10 cellular contexts compared by ENCODE assay signal in the genomic region with DNA sequence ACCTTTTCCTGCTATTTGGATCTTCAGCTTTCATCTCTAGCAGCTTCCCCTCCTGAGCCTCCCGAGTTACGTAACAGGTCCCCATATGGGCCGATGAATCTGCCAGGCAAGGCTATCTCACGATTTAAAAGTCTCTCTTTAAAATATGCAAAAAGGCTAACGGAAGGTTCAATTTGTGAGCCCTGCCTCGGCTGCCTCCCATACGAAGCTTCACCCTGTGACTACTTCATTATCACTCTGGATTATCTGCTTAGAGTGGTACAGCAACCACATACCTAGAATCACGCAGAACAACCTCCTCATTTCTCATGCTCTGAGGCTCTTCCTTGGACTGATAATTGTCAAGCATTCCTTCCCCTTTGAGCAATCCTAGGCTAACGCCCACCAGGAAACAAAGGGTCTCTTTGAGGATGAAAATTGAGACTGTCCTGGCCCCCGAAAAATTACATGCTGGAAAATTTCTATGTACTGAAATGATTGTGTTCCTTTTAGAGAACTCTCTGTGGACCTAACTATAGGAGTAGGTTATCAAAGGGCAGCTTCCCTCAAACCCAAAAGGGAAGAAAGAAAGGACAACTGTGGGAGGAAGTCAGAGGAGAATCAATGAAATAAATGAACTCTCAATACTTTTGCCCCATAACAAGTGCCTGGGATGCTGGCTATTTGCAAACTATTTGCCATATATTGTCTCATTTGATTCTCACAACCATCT.
DNase-seq lines count a peak whose midpoint lies in the region; ATAC-seq and TF ChIP-seq lines count a peak whose summit lies in the region.
"Had no signal": no experiment of that assay in that cellular context is flagged by ENCODE, and none has a peak within 500 bp of the region (broad histone marks: within the 10 kb centered on the region; RNA-seq: fewer than 3 reads in every experiment).

No MANE protein-coding gene starts in this region.

- H3K27me3 Mint-ChIP-seq in MCF 10A (ENCODE audit: insufficient read depth, unreplicated experiment), result no peaks in the 10 kb centered on the region

- TF ChIP-seq CTCF in breast epithelium (IDR thresholded peaks at IDR 0.05) (no peak), MCF 10A (IDR thresholded peaks at IDR 0.05; ENCODE audit: unreplicated experiment) (no peak), upper lobe of left lung (IDR thresholded peaks at IDR 0.05) (no peak), stomach (IDR thresholded peaks at IDR 0.05) (no peak)

- no peaks in the 10 kb centered on the region for H3K4me1 ChIP-seq in breast epithelium
- H3K4me1 ChIP-seq in upper lobe of left lung, result peaks cover 26 to 33% (median 30%) of the 10 kb centered on the region in 4 donors
- H3K4me1 ChIP-seq in stomach, result peaks cover 0 to 32% (median 0%) of the 10 kb centered on the region in 4 donors

- intact Hi-C loops in breast epithelium (cut with DNase I; ENCODE audit: low total_unique reads) (no loop called here), MCF 10A (cut with micrococcal nuclease) (no loop called here), stomach (cut with DNase I; ENCODE audit: low total_unique reads) (no loop called here)

- no TSS peak for BruUV-seq in MCF 10A (replicated peaks; lab: Mats Ljungman, UMichigan)

- H3K36me3 Mint-ChIP-seq in MCF 10A (ENCODE audit: insufficient read depth, unreplicated experiment), result no peaks in the 10 kb centered on the region

- POLR2A ChIA-PET in MCF 10A (lab: Yijun Ruan, JAX), result no interaction called here

- no peak overlapping the region for H3K4me3 Mint-ChIP-seq in MCF 10A (ENCODE audit: unreplicated experiment)
- H3K4me3 Mint-ChIP-seq: T-helper 1 cell treated with Interleukin-12 subunit alpha and Interleukin-12 subunit beta and Interleukin-4 antibody, amounts not matched to agents 30 μg/mL and 1 μg/mL, for 36 hours had no signal

- H3K27me3 ChIP-seq in breast epithelium (no peaks in the 10 kb centered on the region), upper lobe of left lung (no peaks in the 10 kb centered on the region), stomach (no peaks in the 10 kb centered on the region)

- CTCF ChIA-PET in MCF 10A (lab: Yijun Ruan, JAX), result interaction anchor here (0.6 kb wide), 2 partner anchors 18 to 702 kb away, joined by 3 read pairs; no protein-coding TSS in a partner anchor

- no peak for TF ChIP-seq EP300 in upper lobe of left lung (IDR thresholded peaks at IDR 0.05)
- TF ChIP-seq EP300 in stomach (IDR thresholded peaks at IDR 0.05), result no peak

- no peaks in the 10 kb centered on the region for H3K9me3 Mint-ChIP-seq in MCF 10A (ENCODE audit: unreplicated experiment)
- H3K9me3 Mint-ChIP-seq: T-helper 1 cell treated with Interleukin-12 subunit alpha and Interleukin-12 subunit beta and Interleukin-4 antibody, amounts not matched to agents 30 μg/mL and 1 μg/mL, for 36 hours had no signal

- TF ChIP-seq POLR2A in breast epithelium (IDR thresholded peaks at IDR 0.05) (no peak), upper lobe of left lung (IDR thresholded peaks at IDR 0.05) (no peak), stomach (IDR thresholded peaks at IDR 0.05) (no peak)

- ATAC-seq in upper lobe of left lung (ENCODE audit: low FRiP score in 2 of 2), result peak in 1 of 2 donors; percentile 66
- ATAC-seq: mucosa of descending colon had no signal

- DNase-seq in breast epithelium (ENCODE audit: low spot score in 2 of 2) (no peak), MCF 10A (ENCODE audit: unreplicated experiment) (no peak), amniotic epithelial cell (ENCODE audit: low read depth) (peak; percentile 45), islet precursor cell (peak; percentile 60), upper lobe of left lung (no peak), stomach (no peak), NCI-H1092 (lab: John Stamatoyannopoulos, UW) (no peak)
- no peak for DNase-seq in activated CD4-positive, alpha-beta T cell treated with anti-CD3 and anti-CD28 coated beads, Interleukin-2, amount 50 U/mL, for 4 hours

- WGBS in upper lobe of left lung, 2 donors, result 52 to 58% methylated on average over 10 of the region's 10 CpGs
- WGBS in stomach, 5 donors, result 65 to 73% (median 71%) methylated on average over 10 of the region's 10 CpGs

- H3K4me1 Mint-ChIP-seq in MCF 10A (ENCODE audit: insufficient read depth, unreplicated experiment), result peaks cover under 1% of the 10 kb centered on the region

- H3K4me3 ChIP-seq in breast epithelium (peak overlapping the region in 2 of 3 donors; percentile 14 to 25), upper lobe of left lung (no peak overlapping the region), stomach (no peak overlapping the region)
- H3K4me3 ChIP-seq: mucosa of descending colon had no signal

- H3K9me3 ChIP-seq in breast epithelium (no peaks in the 10 kb centered on the region), upper lobe of left lung (no peaks in the 10 kb centered on the region), stomach (no peaks in the 10 kb centered on the region)
- H3K9me3 ChIP-seq: mucosa of descending colon had no signal

- H3K27ac Mint-ChIP-seq in MCF 10A (ENCODE audit: low read depth, unreplicated experiment), result no peak overlapping the region
- H3K27ac Mint-ChIP-seq: T-helper 1 cell treated with Interleukin-12 subunit alpha and Interleukin-12 subunit beta and Interleukin-4 antibody, amounts not matched to agents 30 μg/mL and 1 μg/mL, for 36 hours had no signal

- H3K27ac ChIP-seq in breast epithelium (peak overlapping the region; percentile 13 to 30), upper lobe of left lung (peak overlapping the region in 3 of 4 donors; percentile 9 to 59 (median 25)), stomach (peak overlapping the region in 2 of 5 donors; percentile 21 to 57)

- no peaks in the 10 kb centered on the region for H3K36me3 ChIP-seq in breast epithelium
- H3K36me3 ChIP-seq in upper lobe of left lung, result no peaks in the 10 kb centered on the region
- H3K36me3 ChIP-seq in stomach, result no peaks in the 10 kb centered on the region

Comparison
In these comparisons a context has a peak if more than half of its experiments do, and no peak if none do; other contexts are left out.
1. DNase-seq: peak in amniotic epithelial cell (single experiment) and islet precursor cell (single experiment); none in breast epithelium (0 of 2), MCF 10A (single experiment), upper lobe of left lung (0 of 2), stomach (single experiment), NCI-H1092 (single experiment) and activated CD4-positive, alpha-beta T cell treated with anti-CD3 and anti-CD28 coated beads, Interleukin-2, amount 50 U/mL, for 4 hours (0 of 2).
2. H3K4me3 ChIP-seq: peak in breast epithelium (2 of 3); none in upper lobe of left lung (0 of 4) and stomach (0 of 4).